ENCODE assay signal across 10 cellular contexts in genomic region chr17:55426851-55427586, GRCh38. TPM values are rescaled to one million over a fixed set of nuclear protein-coding genes. Genes with fewer than 3 reads are reported as not detected.
A peak's percentile ranks its signal among the peaks of the same experiment; 100 is the strongest.
DNase-seq lines count a peak whose midpoint lies in the region; ATAC-seq and TF ChIP-seq lines count a peak whose summit lies in the region.
"Had no signal": no experiment of that assay in that cellular context is flagged by ENCODE, and none has a peak within 500 bp of the region (broad histone marks: within the 10 kb centered on the region; RNA-seq: fewer than 3 reads in every experiment).

No MANE protein-coding gene starts in this region.

- no peak overlapping the region for H2AFZ ChIP-seq in mammary epithelial cell (ENCODE audit: low read depth, low read length)

- no peaks in the 10 kb centered on the region for H3K36me3 ChIP-seq in mammary epithelial cell (ENCODE audit: insufficient read depth, low read length)
- no peaks in the 10 kb centered on the region for H3K36me3 ChIP-seq in WERI-Rb-1

- in situ Hi-C loops in mammary epithelial cell (cut with MboI; ENCODE audit: low sequenced_read_pairs in 2 of 2), result no loop called here

- TF ChIP-seq CTCF in mammary epithelial cell (conservative IDR thresholded peaks at IDR 0.05 in 1 of 2, IDR thresholded peaks at IDR 0.05 in 1 of 2; ENCODE audit: extremely low read depth in 1 of 2, insufficient read depth in 1 of 2, low read depth in 1 of 2, low read length in 2 of 2) (no peak), WERI-Rb-1 (IDR thresholded peaks at IDR 0.05; ENCODE audit: low read depth, low read length) (no peak), Calu3 (IDR thresholded peaks at IDR 0.05; ENCODE audit: unreplicated experiment) (no peak)

- H3K27ac Mint-ChIP-seq in Calu3 (ENCODE audit: unreplicated experiment), result no peak overlapping the region
- H3K27ac Mint-ChIP-seq: activated CD4-positive, alpha-beta T cell treated with anti-CD3 and anti-CD28 coated beads, Interleukin-2, amount 10 ng/mL, durations not matched to agents 24 days and 14 days; IgD-negative memory B cell had no signal

- peaks cover 11% of the 10 kb centered on the region for H3K4me1 Mint-ChIP-seq in Calu3 (ENCODE audit: low read depth, unreplicated experiment)

- 19% methylated on average over 2 of the region's 2 CpGs for WGBS in mammary epithelial cell (ENCODE audit: low coverage, missing lambda C conversion rate)

- H3K27me3 ChIP-seq in mammary epithelial cell (ENCODE audit: insufficient read depth, low read length), result no peaks in the 10 kb centered on the region
- no peaks in the 10 kb centered on the region for H3K27me3 ChIP-seq in WERI-Rb-1 (ENCODE audit: insufficient read depth, low read depth, severe bottlenecking)

- ATAC-seq in GM19351 (IDR thresholded peaks at IDR 0.05; ENCODE audit: unreplicated experiment), result peak; percentile 53
- ATAC-seq in HG02973 (IDR thresholded peaks at IDR 0.05; ENCODE audit: unreplicated experiment), result peak; percentile 47

- H4K20me1 ChIP-seq in mammary epithelial cell (ENCODE audit: insufficient read depth, low read length), result no peaks in the 10 kb centered on the region

- H3K27me3 Mint-ChIP-seq in Calu3 (ENCODE audit: unreplicated experiment), result no peaks in the 10 kb centered on the region

- H3K9me3 ChIP-seq in mammary epithelial cell (replicated peaks; ENCODE audit: insufficient read depth, low read length) (no peaks in the 10 kb centered on the region), WERI-Rb-1 (ENCODE audit: severe bottlenecking) (no peaks in the 10 kb centered on the region)

- CTCF ChIA-PET in mammary epithelial cell (lab: Charles Lee; ENCODE audit: low non-redundant PET), result no interaction called here
- CTCF ChIA-PET in Calu3 (lab: Charles Lee), result no interaction called here

- no peak overlapping the region for H3K4me3 ChIP-seq in mammary epithelial cell (replicated peaks in 1 of 3; ENCODE audit: insufficient read depth in 1 of 3, low read depth in 2 of 3, low read length in 3 of 3)
- H3K4me3 ChIP-seq in WERI-Rb-1 (ENCODE audit: low read depth, low read length), result no peak overlapping the region

- no peak overlapping the region for H3K4me2 ChIP-seq in mammary epithelial cell (ENCODE audit: insufficient read depth, low read depth, low read length)

- peaks cover 2% of the 10 kb centered on the region for H3K36me3 Mint-ChIP-seq in Calu3 (ENCODE audit: insufficient read depth, unreplicated experiment)
- H3K36me3 Mint-ChIP-seq: IgD-negative memory B cell had no signal

- H3K9me3 Mint-ChIP-seq in Calu3 (ENCODE audit: low read depth, unreplicated experiment), result no peaks in the 10 kb centered on the region
- H3K9me3 Mint-ChIP-seq: activated CD4-positive, alpha-beta T cell treated with anti-CD3 and anti-CD28 coated beads, Interleukin-2, amount 10 ng/mL, durations not matched to agents 24 days and 14 days; IgD-negative memory B cell had no signal

- H3K9ac ChIP-seq in mammary epithelial cell (ENCODE audit: insufficient read depth, low read length), result no peak overlapping the region

- intact Hi-C loops in mammary epithelial cell (cut with micrococcal nuclease), result no loop called here
- intact Hi-C loops in Calu3 (cut with micrococcal nuclease; ENCODE audit: unreplicated experiment), result no loop called here

- no TSS peak for BruUV-seq in mammary epithelial cell (replicated peaks; lab: Mats Ljungman, UMichigan)
- no TSS peak for BruUV-seq in Calu3 (replicated peaks; lab: Mats Ljungman, UMichigan)

- DNase-seq in AG08396 (ENCODE audit: low spot score) (peak; percentile 57), mammary epithelial cell (peak; percentile 24), retina (no peak), WERI-Rb-1 (no peak), Calu3 (no peak)
- DNase-seq in effector CD8-positive, alpha-beta T cell (lab: John Stamatoyannopoulos, UW), result no peak
- DNase-seq: activated CD4-positive, alpha-beta T cell treated with anti-CD3 and anti-CD28 coated beads, Interleukin-2, amount 10 ng/mL, durations not matched to agents 24 days and 14 days had no signal

- H3K4me3 Mint-ChIP-seq in Calu3 (ENCODE audit: low read depth, unreplicated experiment), result no peak overlapping the region
- H3K4me3 Mint-ChIP-seq: activated CD4-positive, alpha-beta T cell treated with anti-CD3 and anti-CD28 coated beads, Interleukin-2, amount 10 ng/mL, durations not matched to agents 24 days and 14 days had no signal

- dilution Hi-C loops in mammary epithelial cell (cut with HindIII; ENCODE audit: low sequenced_read_pairs), result no loop called here

- H3K79me2 ChIP-seq in mammary epithelial cell (ENCODE audit: insufficient read depth, low read length), result no peaks in the 10 kb centered on the region

- no peak overlapping the region for H3K27ac ChIP-seq in mammary epithelial cell (ENCODE audit: insufficient read depth, low read depth, low read length)
- H3K27ac ChIP-seq in WERI-Rb-1, result no peak overlapping the region

- H3K4me1 ChIP-seq in mammary epithelial cell (ENCODE audit: insufficient read depth, low read length), result no peaks in the 10 kb centered on the region

RNA-seq across cellular contexts. Expression of gene MMD, which starts 5.4 kb away (rescaled TPM):
- total RNA-seq in mammary epithelial cell, result 1 to 10 TPM; 7.8 to 9.0 TPM
- 4.3 TPM for polyA plus RNA-seq in mammary epithelial cell
- 1.9 TPM for polyA minus RNA-seq in mammary epithelial cell
- 10.2 and 19.2 TPM in 2 replicates for total RNA-seq in Calu3 (2022)

Comparison
In these comparisons a context has a peak if more than half of its experiments do, and no peak if none do; other contexts are left out.
1. DNase-seq: peak in AG08396 (single experiment) and mammary epithelial cell (single experiment); none in retina (single experiment), WERI-Rb-1 (single experiment), effector CD8-positive, alpha-beta T cell (single experiment) and Calu3 (single experiment).